17 cellular contexts compared by ENCODE assay signal in genomic region chr11:1403721-1404460, GRCh38. TPM values are rescaled to one million over a fixed set of nuclear protein-coding genes. Genes with fewer than 3 reads are reported as not detected.
DNase-seq lines count a peak whose midpoint lies in the region; ATAC-seq, FAIRE-seq and TF ChIP-seq lines count a peak whose summit lies in the region.
"Had no signal": no experiment of that assay in that cellular context is flagged by ENCODE, and none has a peak within 500 bp of the region (broad histone marks: within the 10 kb centered on the region; RNA-seq: fewer than 3 reads in every experiment).

No MANE protein-coding gene starts in this region.

- H2BK120ac ChIP-seq in H1 (replicated peaks; ENCODE audit: low read depth, low read length) = no peak overlapping the region

- no peaks in the 10 kb centered on the region for H3K23me2 ChIP-seq in H1 (ENCODE audit: low read depth, low read length)

- no peaks in the 10 kb centered on the region for H3K27me3 Mint-ChIP-seq in natural killer cell treated with Interleukin-12 subunit alpha and Interleukin-12 subunit beta and Interleukin-15 and Interleukin-18, amount 100 ng/mL, for 72 hours
- no peaks in the 10 kb centered on the region for H3K27me3 Mint-ChIP-seq in natural killer cell (ENCODE audit: low read depth in 2 of 2)
- peaks cover 8 to 12% of the 10 kb centered on the region in 2 donors for H3K27me3 Mint-ChIP-seq in CD8-positive, alpha-beta memory T cell
- no peaks in the 10 kb centered on the region for H3K27me3 Mint-ChIP-seq in activated CD8-positive, alpha-beta memory T cell treated with anti-CD3 and anti-CD28 coated beads, Interleukin-2, amount 10 ng/mL, durations not matched to agents 7 days and 5 days

- H3K27me3 ChIP-seq in WERI-Rb-1 (ENCODE audit: insufficient read depth, low read depth, severe bottlenecking) (no peaks in the 10 kb centered on the region), H1 (replicated peaks in 1 of 4; ENCODE audit: control insufficient read depth in 3 of 4, extremely low read depth in 1 of 4, insufficient read depth in 3 of 4, low read length in 3 of 4) (no peaks in the 10 kb centered on the region)
- no peaks in the 10 kb centered on the region for H3K27me3 ChIP-seq in CD8-positive, alpha-beta memory T cell (ENCODE audit: insufficient read depth, low read length, poor library complexity, severe bottlenecking)
- H3K27me3 ChIP-seq: BE2C had no signal

- intact Hi-C loops in natural killer cell (cut with micrococcal nuclease) = no loop called here

- no peak for TF ChIP-seq CTCF in natural killer cell (IDR thresholded peaks at IDR 0.05)
- no peak for TF ChIP-seq CTCF in WERI-Rb-1 (IDR thresholded peaks at IDR 0.05; ENCODE audit: low read depth, low read length)
- TF ChIP-seq CTCF in H1 (IDR thresholded peaks at IDR 0.05; ENCODE audit: control extremely low read depth in 1 of 3, insufficient read depth in 1 of 3, low read depth in 1 of 3, low read length in 3 of 3) = no peak

- H4K91ac ChIP-seq in H1 (replicated peaks; ENCODE audit: insufficient read length, low read length) = no peak overlapping the region

- H3K4me3 ChIP-seq in WERI-Rb-1 (ENCODE audit: low read depth, low read length) = peak overlapping the region; percentile 16
- H3K4me3 ChIP-seq in H1 (ENCODE audit: extremely low read depth in 1 of 4, insufficient read depth in 2 of 4, low read depth in 3 of 4, low read length in 4 of 4) = no peak overlapping the region
- H3K4me3 ChIP-seq in CD8-positive, alpha-beta memory T cell (ENCODE audit: low read length) = no peak overlapping the region

- H3K4ac ChIP-seq in H1 (replicated peaks; ENCODE audit: insufficient read length, low read depth, low read length) = no peak overlapping the region

- H3K14ac ChIP-seq in H1 (ENCODE audit: insufficient read length) = no peak overlapping the region

- H3K4me2 ChIP-seq in H1 (ENCODE audit: insufficient read depth in 1 of 2, low read depth in 2 of 2, low read length in 2 of 2) = no peak overlapping the region

- ATAC-seq in natural killer cell treated with Interleukin-12 subunit alpha and Interleukin-12 subunit beta and Interleukin-15 and Interleukin-18, amount 100 ng/mL, for 72 hours = no peak
- ATAC-seq in natural killer cell = no peak
- ATAC-seq in GM19467 (IDR thresholded peaks at IDR 0.05; ENCODE audit: unreplicated experiment) = no peak
- no peak for ATAC-seq in activated CD8-positive, alpha-beta memory T cell treated with anti-CD3 and anti-CD28 coated beads, Interleukin-2, amount 10 ng/mL, durations not matched to agents 7 days and 5 days

- H3K4me1 ChIP-seq in H1 (replicated peaks in 1 of 4; ENCODE audit: control insufficient read depth in 3 of 4, insufficient read depth in 4 of 4, low read length in 3 of 4) = peaks cover 0 to 2% (median 0%) of the 10 kb centered on the region in 4 experiments; a peak in 1 of 7 replicates
- H3K4me1 ChIP-seq in CD8-positive, alpha-beta memory T cell (ENCODE audit: insufficient read depth, low read length) = no peaks in the 10 kb centered on the region

- H4K20me1 ChIP-seq in H1 (replicated peaks in 1 of 2; ENCODE audit: control insufficient read depth in 1 of 2, insufficient read depth in 2 of 2, low read length in 2 of 2) = peaks cover 30 to 56% of the 10 kb centered on the region in 2 experiments

- no peak overlapping the region for H3K18ac ChIP-seq in H1 (ENCODE audit: extremely low read depth, low read length)

- no peak overlapping the region for H2AK5ac ChIP-seq in H1 (ENCODE audit: low read depth, low read length)

- no peak overlapping the region for H2BK12ac ChIP-seq in H1 (ENCODE audit: low read depth, low read length)

- no peak overlapping the region for H3K27ac Mint-ChIP-seq in natural killer cell treated with Interleukin-12 subunit alpha and Interleukin-12 subunit beta and Interleukin-15 and Interleukin-18, amount 100 ng/mL, for 72 hours
- H3K27ac Mint-ChIP-seq in natural killer cell = no peak overlapping the region
- H3K27ac Mint-ChIP-seq in CD8-positive, alpha-beta memory T cell = peak overlapping the region in 1 of 8 donors; percentile 64
- no peak overlapping the region for H3K27ac Mint-ChIP-seq in activated CD8-positive, alpha-beta memory T cell treated with anti-CD3 and anti-CD28 coated beads, Interleukin-2, amount 10 ng/mL, durations not matched to agents 7 days and 5 days
- H3K27ac Mint-ChIP-seq: CD14-positive monocyte; CD4-positive, alpha-beta memory T cell; H9 had no signal

- no peak overlapping the region for H2BK20ac ChIP-seq in H1 (ENCODE audit: low read length)

- H3K56ac ChIP-seq in H1 (replicated peaks; ENCODE audit: insufficient read length, low read depth, low read length) = no peak overlapping the region

- no peak for TF ChIP-seq POLR2A in H1 (IDR thresholded peaks at IDR 0.05; ENCODE audit: control extremely low read depth in 1 of 2, low read depth in 2 of 2, low read length in 2 of 2)

- no peak overlapping the region for H3K23ac ChIP-seq in H1 (ENCODE audit: insufficient read length)

- no peaks in the 10 kb centered on the region for H3K4me1 Mint-ChIP-seq in natural killer cell treated with Interleukin-12 subunit alpha and Interleukin-12 subunit beta and Interleukin-15 and Interleukin-18, amount 100 ng/mL, for 72 hours (ENCODE audit: low read depth in 2 of 2)
- no peaks in the 10 kb centered on the region for H3K4me1 Mint-ChIP-seq in natural killer cell
- H3K4me1 Mint-ChIP-seq in CD8-positive, alpha-beta memory T cell = no peaks in the 10 kb centered on the region
- H3K4me1 Mint-ChIP-seq in activated CD8-positive, alpha-beta memory T cell treated with anti-CD3 and anti-CD28 coated beads, Interleukin-2, amount 10 ng/mL, durations not matched to agents 7 days and 5 days = no peaks in the 10 kb centered on the region
- H3K4me1 Mint-ChIP-seq: CD14-positive monocyte had no signal

- no peaks in the 10 kb centered on the region for H3K9me3 ChIP-seq in WERI-Rb-1 (ENCODE audit: severe bottlenecking)
- H3K9me3 ChIP-seq in H1 (ENCODE audit: insufficient read depth in 2 of 2, low read depth in 1 of 2, low read length in 1 of 2) = no peaks in the 10 kb centered on the region
- no peaks in the 10 kb centered on the region for H3K9me3 ChIP-seq in CD8-positive, alpha-beta memory T cell (ENCODE audit: low read length)
- H3K9me3 ChIP-seq: BE2C had no signal

- no peak overlapping the region for H3K9ac ChIP-seq in H1 (replicated peaks in 1 of 4; ENCODE audit: extremely low read depth in 1 of 4, low read depth in 3 of 4, low read length in 3 of 4)

- CTCF ChIA-PET in H1 (lab: Charles Lee; ENCODE audit: partially characterized antibody) = interaction anchor here (1.8 kb wide), 1 partner anchor 50 kb away, joined by 5 read pairs; no protein-coding TSS in a partner anchor
- CTCF ChIA-PET in CD8-positive, alpha-beta memory T cell (lab: Charles Lee) = no interaction called here
- CTCF ChIA-PET in activated CD8-positive, alpha-beta memory T cell treated with anti-CD3 and anti-CD28 coated beads, Interleukin-2, amount 10 ng/mL, durations not matched to agents 7 days and 5 days (lab: Charles Lee) = no interaction called here

- no peak overlapping the region for H2BK5ac ChIP-seq in H1 (ENCODE audit: low read depth, low read length)

- H3K79me1 ChIP-seq in H1 (ENCODE audit: low read depth, low read length) = peaks cover 34% of the 10 kb centered on the region

- no peak for TF ChIP-seq RAD21 in H1 (IDR thresholded peaks at IDR 0.05 in 1 of 2, conservative IDR thresholded peaks at IDR 0.05 in 1 of 2; ENCODE audit: low read depth in 2 of 2, low read length in 2 of 2)

- WGBS in H1 (ENCODE audit: extremely low coverage in 1 of 2, insufficient coverage in 1 of 2, insufficient read length in 1 of 2, insufficient replicate concordance in 2 of 2, low coverage in 1 of 2, low lambda C conversion rate in 2 of 2, missing lambda C conversion rate in 1 of 2), 2 experiments = 88% methylated on average over 19 of the region's 23 CpGs; no CpG with 5 or more reads in 1 of the 2 experiments

- H3K36me3 ChIP-seq in WERI-Rb-1 (no peaks in the 10 kb centered on the region; the same call in 1 of the 2 replicates), H1 (ENCODE audit: control insufficient read depth in 2 of 4, insufficient read depth in 4 of 4, low read length in 3 of 4) (no peaks in the 10 kb centered on the region)
- H3K36me3 ChIP-seq in CD8-positive, alpha-beta memory T cell (ENCODE audit: insufficient read depth, low read length) = no peaks in the 10 kb centered on the region
- H3K36me3 ChIP-seq: BE2C had no signal

- DNase-seq in natural killer cell treated with Interleukin-12 subunit alpha and Interleukin-12 subunit beta and Interleukin-15 and Interleukin-18, amount 100 ng/mL, for 72 hours (ENCODE audit: low spot score) = peak; percentile 39
- no peak for DNase-seq in natural killer cell
- DNase-seq in WERI-Rb-1 = no peak
- DNase-seq in H1 (ENCODE audit: low read depth in 1 of 2, low spot score in 2 of 2) = no peak
- no peak for DNase-seq in CD8-positive, alpha-beta memory T cell
- no peak for DNase-seq in activated CD8-positive, alpha-beta memory T cell treated with anti-CD3 and anti-CD28 coated beads, Interleukin-2, amount 10 ng/mL, durations not matched to agents 7 days and 5 days
- DNase-seq: ACHN, BE2C, Calu3, DMS79 treated with DMSO at 0.1 percent for 48 hours, GF-D8, GOT3, H9 had no signal

- H3K27ac ChIP-seq in WERI-Rb-1 (peak overlapping the region; percentile 82), H1 (ENCODE audit: low read depth, low read length) (no peak overlapping the region)
- H3K27ac ChIP-seq in CD8-positive, alpha-beta memory T cell (ENCODE audit: low read depth, low read length) = no peak overlapping the region

- H2BK15ac ChIP-seq in H1 (ENCODE audit: low read length) = no peak overlapping the region

- peaks cover 0 to 18% of the 10 kb centered on the region in 2 experiments; a peak in 3 of 4 replicates for H3K79me2 ChIP-seq in H1 (ENCODE audit: control insufficient read depth in 1 of 2, insufficient read depth in 2 of 2, low read length in 2 of 2)

- no peak for FAIRE-seq in H1 (lab: Jason Lieb, UNC)
- FAIRE-seq: A204.1 had no signal

- no peak overlapping the region for H3K4me3 Mint-ChIP-seq in natural killer cell treated with Interleukin-12 subunit alpha and Interleukin-12 subunit beta and Interleukin-15 and Interleukin-18, amount 100 ng/mL, for 72 hours
- H3K4me3 Mint-ChIP-seq in natural killer cell = no peak overlapping the region
- H3K4me3 Mint-ChIP-seq in CD8-positive, alpha-beta memory T cell = no peak overlapping the region
- no peak overlapping the region for H3K4me3 Mint-ChIP-seq in activated CD8-positive, alpha-beta memory T cell treated with anti-CD3 and anti-CD28 coated beads, Interleukin-2, amount 10 ng/mL, durations not matched to agents 7 days and 5 days
- H3K4me3 Mint-ChIP-seq: CD14-positive monocyte; CD4-positive, alpha-beta memory T cell; H9 had no signal

- no peak overlapping the region for H2AFZ ChIP-seq in H1 (ENCODE audit: low read length)

- no peak for TF ChIP-seq EP300 in H1 (IDR thresholded peaks at IDR 0.05; ENCODE audit: borderline replicate concordance in 1 of 2, low read depth in 2 of 2, low read length in 2 of 2)

- H3K36me3 Mint-ChIP-seq in natural killer cell treated with Interleukin-12 subunit alpha and Interleukin-12 subunit beta and Interleukin-15 and Interleukin-18, amount 100 ng/mL, for 72 hours = no peaks in the 10 kb centered on the region
- H3K36me3 Mint-ChIP-seq in natural killer cell = no peaks in the 10 kb centered on the region
- no peaks in the 10 kb centered on the region for H3K36me3 Mint-ChIP-seq in CD8-positive, alpha-beta memory T cell
- H3K36me3 Mint-ChIP-seq in activated CD8-positive, alpha-beta memory T cell treated with anti-CD3 and anti-CD28 coated beads, Interleukin-2, amount 10 ng/mL, durations not matched to agents 7 days and 5 days = no peaks in the 10 kb centered on the region
- H3K36me3 Mint-ChIP-seq: CD14-positive monocyte; CD4-positive, alpha-beta memory T cell had no signal

- H3K9me3 Mint-ChIP-seq in natural killer cell treated with Interleukin-12 subunit alpha and Interleukin-12 subunit beta and Interleukin-15 and Interleukin-18, amount 100 ng/mL, for 72 hours = no peaks in the 10 kb centered on the region
- no peaks in the 10 kb centered on the region for H3K9me3 Mint-ChIP-seq in natural killer cell
- peaks cover 0 to 1% (median 0%) of the 10 kb centered on the region in 5 donors for H3K9me3 Mint-ChIP-seq in CD8-positive, alpha-beta memory T cell
- H3K9me3 Mint-ChIP-seq in activated CD8-positive, alpha-beta memory T cell treated with anti-CD3 and anti-CD28 coated beads, Interleukin-2, amount 10 ng/mL, durations not matched to agents 7 days and 5 days (ENCODE audit: low read depth) = no peaks in the 10 kb centered on the region
- H3K9me3 Mint-ChIP-seq: H9 had no signal

- POLR2A ChIA-PET in H1 (lab: Charles Lee; ENCODE audit: partially characterized antibody) = no interaction called here
- POLR2A ChIA-PET in CD8-positive, alpha-beta memory T cell (lab: Charles Lee) = no interaction called here

- H4K5ac ChIP-seq in H1 (ENCODE audit: insufficient read length, low read depth, low read length) = no peak overlapping the region

- H4K8ac ChIP-seq in H1 (ENCODE audit: extremely low read depth, insufficient read depth, low read length) = peak overlapping the region; percentile 25; the same call in 1 of the 2 replicates

RNA-seq across cellular contexts. Expression of gene BRSK2, which starts 14.2 kb away (rescaled TPM):
- under 1 TPM; 0.17 to 0.33 TPM for total RNA-seq in natural killer cell treated with Interleukin-12 subunit alpha and Interleukin-12 subunit beta and Interleukin-15 and Interleukin-18, amount 100 ng/mL, for 72 hours
- total RNA-seq in natural killer cell = under 1 TPM in 2 of 3 donors, not detected in 1; 0.11 to 0.14 TPM
- 26.2 and 27.1 TPM in 2 replicates for total RNA-seq in H1 (2021; fragmentation: NEBNext Ultra II Directional; extraction: Animal tissue kit (Norgen Biotek cat#: 25700))
- 17.3 and 23.9 TPM in 2 replicates for polyA plus RNA-seq in H1 (2011; rRNA removed)
- 18.7 TPM for polyA plus RNA-seq in H1 (2011; cell fraction: cytosol; rRNA removed)
- polyA plus RNA-seq in H1 (2011; cell fraction: nucleus; rRNA removed) = 79.9 TPM
- 19.0 to 31.0 TPM (median 27.3 TPM) in 4 replicates for polyA plus RNA-seq in H1 (2012, experiment 1 of 2)
- 18.0 TPM for polyA plus RNA-seq in H1 (2012, experiment 2 of 2)
- polyA plus RNA-seq in H1 (2013, experiment 1 of 2) = 27.0 TPM
- 24.6 TPM for polyA plus RNA-seq in H1 (2013, experiment 2 of 2)
- 6.4 and 6.5 TPM in 2 replicates for polyA minus RNA-seq in H1 (2011; rRNA and poly(A)+ RNA removed)
- polyA minus RNA-seq in H1 (2011; cell fraction: cytosol; rRNA and poly(A)+ RNA removed) = 10.0 TPM
- 18.1 TPM for polyA minus RNA-seq in H1 (2011; cell fraction: nucleus; rRNA and poly(A)+ RNA removed)
- total RNA-seq in CD8-positive, alpha-beta memory T cell = under 1 TPM; 0.35 to 0.59 TPM
- 0.23 TPM for polyA plus RNA-seq in CD8-positive, alpha-beta memory T cell
- total RNA-seq in activated CD8-positive, alpha-beta memory T cell treated with anti-CD3 and anti-CD28 coated beads, Interleukin-2, amount 10 ng/mL, durations not matched to agents 7 days and 5 days = under 1 TPM in 1 of 2 experiments, not detected in 1; 0.40 TPM
- polyA plus RNA-seq: CD14-positive monocyte had no signal

Comparison
In these comparisons a context has a peak if more than half of its experiments do, and no peak if none do; other contexts are left out.
1. RNA of gene BRSK2, which starts 14.2 kb away (total RNA-seq): 26.2 to 27.1 TPM in H1; 0.35 to 0.59 TPM in CD8-positive, alpha-beta memory T cell, 0.40 TPM in activated CD8-positive, alpha-beta memory T cell treated with anti-CD3 and anti-CD28 coated beads, Interleukin-2, amount 10 ng/mL, durations not matched to agents 7 days and 5 days, 0.17 to 0.33 TPM in natural killer cell treated with Interleukin-12 subunit alpha and Interleukin-12 subunit beta and Interleukin-15 and Interleukin-18, amount 100 ng/mL, for 72 hours and 0.11 to 0.14 TPM in natural killer cell; every median in the first group is over 10 times any median in the second.